In the genomic region with DNA sequence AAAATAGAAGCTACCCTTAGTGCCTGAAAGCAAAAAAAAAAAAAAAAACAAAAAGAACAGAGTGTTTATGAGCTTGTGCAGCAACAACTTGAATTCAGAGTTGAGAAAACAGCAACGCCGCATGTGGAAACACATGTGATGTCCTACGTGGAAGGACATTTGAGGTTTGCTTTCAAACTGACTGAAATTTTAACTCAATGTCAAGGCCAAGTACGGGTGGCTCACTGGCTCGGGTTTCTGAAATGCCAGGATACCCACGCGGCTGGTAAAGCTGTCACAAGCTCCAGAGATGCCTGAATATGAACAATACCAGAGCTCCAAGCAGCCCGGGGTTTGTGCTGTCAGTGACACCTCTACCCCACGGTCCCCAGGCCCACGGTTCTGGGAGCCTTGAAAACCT, we compare ENCODE assay signal across 21 cellular contexts.
"Had no signal": no experiment of that assay in that cellular context is flagged by ENCODE, and none has a peak within 500 bp of the region (broad histone marks: within the 10 kb centered on the region; RNA-seq: fewer than 3 reads in every experiment).

No MANE protein-coding gene starts in this region.

- H3K4me3 ChIP-seq: coronary artery, esophagus squamous epithelium, gastrocnemius medialis, lung, mucosa of descending colon, ovary, right lobe of liver had no signal

- H3K27ac ChIP-seq: coronary artery, esophagus squamous epithelium, gastrocnemius medialis, ovary, right lobe of liver had no signal

- ATAC-seq: effector memory CD8-positive, alpha-beta T cell; gastrocnemius medialis; left lobe of liver; mucosa of descending colon; natural killer cell; right lobe of liver; stimulated activated memory B cell treated with anti-CD40 and anti-IgM and Interleukin-4, amounts not matched to agents 10 μg/mL and 1 μg/mL and 100 μg/mL, for 72 hours; stimulated activated naive CD8-positive, alpha-beta T cell treated with anti-CD3 and anti-CD28 coated beads, Interleukin-15, Interleukin-2, amounts not matched to agents 100 U/mL and 50 U/mL, for 24 hours had no signal

- H3K9me3 ChIP-seq: esophagus squamous epithelium, gastrocnemius medialis, mucosa of descending colon, ovary, right lobe of liver had no signal

- H3K36me3 ChIP-seq: esophagus squamous epithelium, gastrocnemius medialis, ovary, right lobe of liver had no signal

- H3K27me3 ChIP-seq: esophagus squamous epithelium, gastrocnemius medialis, ovary, right lobe of liver had no signal

- H3K4me1 ChIP-seq: esophagus squamous epithelium, gastrocnemius medialis, right lobe of liver had no signal

- DNase-seq: effector memory CD8-positive, alpha-beta T cell; erythroblast; esophagus squamous epithelium; gastrocnemius medialis; head of caudate nucleus; mesenchymal stem cell; mucosa of descending colon; natural killer cell; occipital lobe; ovary; posterior cingulate gyrus; right lobe of liver; stimulated activated CD4-positive, alpha-beta T cell treated with anti-CD3 and anti-CD28 coated beads, Interleukin-4, amount 100 ng/mL, for 4 hours; stimulated activated naive CD8-positive, alpha-beta T cell treated with anti-CD3 and anti-CD28 coated beads, Interleukin-15, Interleukin-2, amounts not matched to agents 100 U/mL and 50 U/mL, for 24 hours; trophoblast cell had no signal

- FAIRE-seq: endometrium, keratinocyte had no signal
